ENCODE assay signal across 1 cellular context in the genomic region with DNA sequence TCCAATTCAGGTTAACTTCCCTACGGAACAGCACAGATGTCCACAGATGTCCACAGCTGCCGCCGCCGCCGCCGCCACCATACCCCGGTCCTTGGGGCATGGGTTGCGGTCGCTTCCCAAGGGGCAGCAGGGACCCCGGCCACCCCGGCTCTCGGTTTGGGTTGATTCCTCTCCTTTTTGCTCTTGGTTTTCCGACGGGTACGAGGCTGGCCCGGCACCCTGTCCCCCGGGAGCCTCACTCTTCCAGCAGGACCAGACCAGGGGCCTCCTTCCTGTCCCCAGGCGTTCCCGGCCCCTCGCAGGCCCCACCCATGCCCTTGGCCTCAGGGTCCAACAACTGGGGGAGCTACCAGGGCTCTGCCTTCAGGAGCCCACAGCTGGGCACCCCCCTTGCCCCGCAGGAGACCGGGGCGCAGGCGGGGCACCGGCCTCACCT.
TF ChIP-seq lines count a peak whose summit lies in the region.

No MANE protein-coding gene starts in this region.

TF ChIP-seq in H1, 55 proteins besides CTCF, POLR2A, EP300 and RAD21:
- TF ChIP-seq SIX5 (IDR thresholded peaks at IDR 0.05; ENCODE audit: low read depth, low read length) = no peak
- no peak for TF ChIP-seq PHF8 (conservative IDR thresholded peaks at IDR 0.05; ENCODE audit: low read depth, low read length)
- TF ChIP-seq SIN3A (conservative IDR thresholded peaks at IDR 0.05 in 1 of 2, IDR thresholded peaks at IDR 0.05 in 1 of 2; ENCODE audit: low read depth in 1 of 2, low read length in 2 of 2) = no peak
- TF ChIP-seq GABPA (IDR thresholded peaks at IDR 0.05; ENCODE audit: borderline replicate concordance, insufficient read depth, low read length) = no peak
- TF ChIP-seq SP4 (IDR thresholded peaks at IDR 0.05; ENCODE audit: low read length) = no peak
- TF ChIP-seq GTF2F1 (IDR thresholded peaks at IDR 0.05; ENCODE audit: borderline replicate concordance, low read depth, low read length) = no peak
- TF ChIP-seq CHD2 (IDR thresholded peaks at IDR 0.05; ENCODE audit: low read length) = no peak
- TF ChIP-seq RFX5 (IDR thresholded peaks at IDR 0.05; ENCODE audit: borderline replicate concordance, low read depth, low read length) = no peak
